In genomic region chr11:123594188-123594901, GRCh38 we compare ENCODE assay signal across 24 cellular contexts.
DNase-seq lines count a peak whose midpoint lies in the region; FAIRE-seq and TF ChIP-seq lines count a peak whose summit lies in the region.
"Had no signal": no experiment of that assay in that cellular context is flagged by ENCODE, and none has a peak within 500 bp of the region (broad histone marks: within the 10 kb centered on the region; RNA-seq: fewer than 3 reads in every experiment).

No MANE protein-coding gene starts in this region.

- no CpG with 5 or more reads among the region's 8 CpGs for WGBS in neuronal stem cell (ENCODE audit: extremely low coverage in 2 of 2, insufficient read length in 2 of 2, insufficient replicate concordance in 1 of 2), 2 donors
- 86 to 93% (median 87%) methylated on average over 8 of the region's 8 CpGs for WGBS in spleen, 5 donors

- no peak overlapping the region for H2BK12ac ChIP-seq in neuronal stem cell (ENCODE audit: low read length)

- H3K4me1 ChIP-seq in neuronal stem cell (ENCODE audit: control insufficient read depth in 2 of 2, insufficient read depth in 1 of 2, low read depth in 1 of 2, low read length in 2 of 2) = peaks cover 0 to 4% of the 10 kb centered on the region in 2 donors
- peaks cover 0 to 11% (median 0%) of the 10 kb centered on the region in 6 donors for H3K4me1 ChIP-seq in spleen
- H3K4me1 ChIP-seq: BE2C had no signal

- TF ChIP-seq POLR2A in H54 (IDR thresholded peaks at IDR 0.05; ENCODE audit: low read depth, low read length) = no peak
- no peak for TF ChIP-seq POLR2A in spleen (IDR thresholded peaks at IDR 0.05)

- H3K27ac ChIP-seq in cingulate gyrus (ENCODE audit: low read depth, low read length) (peak overlapping the region; percentile 47), neuronal stem cell (replicated peaks; ENCODE audit: low read length) (no peak overlapping the region), spleen (no peak overlapping the region)
- H3K27ac ChIP-seq: brain microvascular endothelial cell, coronary artery, heart left ventricle, neural progenitor cell, thoracic aorta, VCaP had no signal

- no peaks in the 10 kb centered on the region for H3K27me3 ChIP-seq in neuronal stem cell (ENCODE audit: control insufficient read depth in 3 of 3, insufficient read depth in 3 of 3, low read depth in 1 of 3, low read length in 3 of 3)
- H3K27me3 ChIP-seq in spleen (replicated peaks in 1 of 7) = no peaks in the 10 kb centered on the region
- H3K27me3 ChIP-seq: BE2C, brain microvascular endothelial cell, heart left ventricle, neural progenitor cell had no signal

- no peak overlapping the region for H2BK5ac ChIP-seq in neuronal stem cell (ENCODE audit: low read length)

- peak overlapping the region; percentile 29 for H3K23ac ChIP-seq in neuronal stem cell (ENCODE audit: low read depth, low read length, poor library complexity)

- intact Hi-C loops in spleen (cut with DNase I; ENCODE audit: low total_unique reads) = no loop called here

- H4K8ac ChIP-seq in neuronal stem cell (ENCODE audit: low read depth, low read length) = no peak overlapping the region

- H2AFZ ChIP-seq in neuronal stem cell (ENCODE audit: low read length) = no peak overlapping the region
- H2AFZ ChIP-seq: neural progenitor cell had no signal

- H3K18ac ChIP-seq in neuronal stem cell (ENCODE audit: low read length) = no peak overlapping the region

- no peak overlapping the region for H2BK120ac ChIP-seq in neuronal stem cell (ENCODE audit: low read depth, low read length)

- no peak overlapping the region for H3K14ac ChIP-seq in neuronal stem cell (ENCODE audit: low read length)

- H3K36me3 ChIP-seq in neuronal stem cell (replicated peaks in 1 of 2; ENCODE audit: control insufficient read depth in 2 of 2, insufficient read depth in 2 of 2, low read length in 2 of 2) (peaks cover 0 to 11% of the 10 kb centered on the region in 2 donors), spleen (peaks cover 0 to 46% (median 0%) of the 10 kb centered on the region in 6 donors)
- H3K36me3 ChIP-seq: BE2C, brain microvascular endothelial cell, neural progenitor cell, thoracic aorta had no signal

- H3K9ac ChIP-seq in neuronal stem cell (ENCODE audit: low read depth, low read length, poor library complexity) = no peak overlapping the region
- H3K9ac ChIP-seq: neural progenitor cell had no signal

- FAIRE-seq in H54 (lab: Jason Lieb, UNC) (no peak), GM19239 (lab: Jason Lieb, UNC) (no peak)
- FAIRE-seq: K562, RCC 7860 had no signal

- no peaks in the 10 kb centered on the region for H3K79me1 ChIP-seq in neuronal stem cell (ENCODE audit: low read depth, low read length)

- TF ChIP-seq CTCF in spleen (IDR thresholded peaks at IDR 0.05 in 8 of 11, conservative IDR thresholded peaks at IDR 0.05 in 3 of 11) = no peak

- H3K4me3 ChIP-seq in neuronal stem cell (ENCODE audit: low read length in 2 of 2) (no peak overlapping the region), spleen (no peak overlapping the region)
- H3K4me3 ChIP-seq: coronary artery, heart left ventricle, K562, mucosa of descending colon, neural progenitor cell, thoracic aorta had no signal

- H3K4ac ChIP-seq in neuronal stem cell (ENCODE audit: low read length) = no peak overlapping the region

- H3K4me2 ChIP-seq in neuronal stem cell (ENCODE audit: insufficient read depth, low read length, poor library complexity, severe bottlenecking) = no peak overlapping the region
- H3K4me2 ChIP-seq: neural progenitor cell had no signal

- no peak overlapping the region for H2AK5ac ChIP-seq in neuronal stem cell (ENCODE audit: low read depth, low read length)

- peak; percentile 51 for DNase-seq in Daoy (ENCODE audit: low read depth)
- peak; percentile 26 for DNase-seq in H54 (ENCODE audit: insufficient read length, low spot score)
- DNase-seq in neuronal stem cell (ENCODE audit: low spot score) = no peak
- no peak for DNase-seq in putamen (ENCODE audit: low spot score)
- DNase-seq in GM19239 (ENCODE audit: insufficient read length, low spot score) = no peak
- no peak for DNase-seq in spleen
- DNase-seq: activated CD4-positive, alpha-beta T cell treated with anti-CD3 and anti-CD28 coated beads, Interleukin-2, amount 10 ng/mL, durations not matched to agents 7 days and 5 days; activated CD8-positive, alpha-beta memory T cell treated with anti-CD3 and anti-CD28 coated beads, Interleukin-2, amount 10 ng/mL, durations not matched to agents 7 days and 5 days; BE2C; brain microvascular endothelial cell; DMS79 treated with DMSO at 0.1 percent for 48 hours; heart left ventricle; mucosa of descending colon; NCI-H1436 treated with DMSO at 0.1 percent for 48 hours; NCI-H524 treated with DMSO at 0.1 percent for 48 hours; stimulated activated CD4-positive, alpha-beta T cell treated with anti-CD3 and anti-CD28 coated beads, Interleukin-1b, Interleukin-23, amount 100 ng/mL, for 48 hours; T-helper 2 cell had no signal

- H3K9me3 ChIP-seq in neuronal stem cell (replicated peaks in 1 of 2; ENCODE audit: control insufficient read depth in 2 of 2, insufficient read depth in 1 of 2, low read depth in 1 of 2, low read length in 2 of 2) = no peaks in the 10 kb centered on the region
- H3K9me3 ChIP-seq in spleen = no peaks in the 10 kb centered on the region
- H3K9me3 ChIP-seq: BE2C, heart left ventricle, mucosa of descending colon, thoracic aorta had no signal

- no peak overlapping the region for H4K91ac ChIP-seq in neuronal stem cell (ENCODE audit: low read depth, low read length, poor library complexity)

- no peak overlapping the region for H2BK15ac ChIP-seq in neuronal stem cell (ENCODE audit: low read length)

Comparison
In these comparisons a context has a peak if more than half of its experiments do, and no peak if none do; other contexts are left out.
1. DNase-seq: peak in Daoy (single experiment) and H54 (single experiment); none in neuronal stem cell (single experiment), putamen (single experiment), GM19239 (single experiment) and spleen (single experiment).